In the genomic region with DNA sequence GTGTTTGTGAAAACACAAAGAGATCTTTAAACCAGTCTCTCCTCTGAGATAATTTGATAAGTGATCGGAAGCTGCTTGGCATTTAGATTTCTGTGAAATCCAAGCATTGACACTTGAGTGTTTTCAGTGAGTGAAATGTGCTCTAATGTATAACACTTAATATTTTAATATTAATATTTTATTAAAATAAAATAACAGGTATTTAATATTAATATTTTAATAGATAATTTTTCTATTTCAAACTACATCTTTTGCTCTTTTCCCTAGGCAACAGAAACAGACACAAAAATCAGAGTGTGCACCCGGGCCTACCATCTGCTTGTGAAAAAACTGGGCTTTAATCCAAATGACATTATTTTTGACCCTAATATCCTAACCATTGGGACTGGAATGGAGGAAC, we compare ENCODE assay signal across 29 cellular contexts.
"Had no signal": no experiment of that assay in that cellular context is flagged by ENCODE, and none has a peak within 500 bp of the region (broad histone marks: within the 10 kb centered on the region; RNA-seq: fewer than 3 reads in every experiment).

No MANE protein-coding gene starts in this region.

- H3K27ac Mint-ChIP-seq: mesothelial cell of epicardium; naive B cell; natural killer cell treated with Interleukin-12 subunit alpha and Interleukin-12 subunit beta and Interleukin-15 and Interleukin-18, amount 100 ng/mL, for 72 hours; neural progenitor cell; stimulated activated effector memory CD8-positive, alpha-beta T cell treated with anti-CD3 and anti-CD28 coated beads, Interleukin-12 subunit alpha, Interleukin-12 subunit beta, amount 100 ng/mL, for 72 hours had no signal

- H2AFZ ChIP-seq: neural progenitor cell had no signal

- H3K4me3 ChIP-seq: dorsolateral prefrontal cortex, gastrocnemius medialis, lung, mucosa of descending colon, neural progenitor cell, prostate gland, right atrium auricular region, sigmoid colon, testis, tibial nerve, upper lobe of left lung had no signal

- H3K27me3 Mint-ChIP-seq: naive B cell; natural killer cell treated with Interleukin-12 subunit alpha and Interleukin-12 subunit beta and Interleukin-15 and Interleukin-18, amount 100 ng/mL, for 72 hours had no signal

- H3K9me3 ChIP-seq: gastrocnemius medialis, mucosa of descending colon, prostate gland, right atrium auricular region, sigmoid colon, testis, tibial nerve, upper lobe of left lung had no signal

- ATAC-seq: esophagus mucosa; gastrocnemius medialis; left ventricle myocardium superior; mucosa of descending colon; natural killer cell treated with Interleukin-12 subunit alpha and Interleukin-12 subunit beta and Interleukin-15 and Interleukin-18, amount 100 ng/mL, for 72 hours; stimulated activated effector memory CD8-positive, alpha-beta T cell treated with anti-CD3 and anti-CD28 coated beads, Interleukin-12 subunit alpha, Interleukin-12 subunit beta, amount 100 ng/mL, for 72 hours; stimulated activated naive CD8-positive, alpha-beta T cell treated with anti-CD3 and anti-CD28 coated beads, Interleukin-15, Interleukin-2, amounts not matched to agents 100 U/mL and 50 U/mL, for 24 hours had no signal

- H3K36me3 ChIP-seq: neural progenitor cell, prostate gland had no signal

- H3K9me3 Mint-ChIP-seq: mesothelial cell of epicardium; naive B cell; natural killer cell treated with Interleukin-12 subunit alpha and Interleukin-12 subunit beta and Interleukin-15 and Interleukin-18, amount 100 ng/mL, for 72 hours; neural progenitor cell; stimulated activated effector memory CD8-positive, alpha-beta T cell treated with anti-CD3 and anti-CD28 coated beads, Interleukin-12 subunit alpha, Interleukin-12 subunit beta, amount 100 ng/mL, for 72 hours had no signal

- H3K27ac ChIP-seq: dorsolateral prefrontal cortex, epithelial cell of prostate, gastrocnemius medialis, neural progenitor cell, prostate gland, right atrium auricular region, sigmoid colon, testis, tibial nerve, upper lobe of left lung had no signal

- FAIRE-seq: colon, keratinocyte, urothelium cell line had no signal

- H3K27me3 ChIP-seq: dorsolateral prefrontal cortex, gastrocnemius medialis, neural progenitor cell, right atrium auricular region, sigmoid colon, testis, tibial nerve, upper lobe of left lung had no signal

- H3K4me1 Mint-ChIP-seq: naive B cell; stimulated activated effector memory CD8-positive, alpha-beta T cell treated with anti-CD3 and anti-CD28 coated beads, Interleukin-12 subunit alpha, Interleukin-12 subunit beta, amount 100 ng/mL, for 72 hours had no signal

- H3K9ac ChIP-seq: neural progenitor cell had no signal

- DNase-seq: dorsolateral prefrontal cortex; effector CD4-positive, alpha-beta T cell; foreskin fibroblast; gastrocnemius medialis; head of caudate nucleus; left ventricle myocardium superior; mesenchymal stem cell; mucosa of descending colon; naive B cell; sigmoid colon; stimulated activated CD4-positive, alpha-beta T cell treated with anti-CD3 and anti-CD28 coated beads, Interleukin-2, amount 100 ng/mL, for 24 hours; stimulated activated CD4-positive, alpha-beta T cell treated with anti-CD3 and anti-CD28 coated beads, Interleukin-4, amount 100 ng/mL, for 24 hours; stimulated activated naive CD8-positive, alpha-beta T cell treated with anti-CD3 and anti-CD28 coated beads, Interleukin-15, Interleukin-2, amounts not matched to agents 100 U/mL and 50 U/mL, for 24 hours; substantia nigra; testis; upper lobe of left lung had no signal

- H3K4me3 Mint-ChIP-seq: mesothelial cell of epicardium; naive B cell; natural killer cell treated with Interleukin-12 subunit alpha and Interleukin-12 subunit beta and Interleukin-15 and Interleukin-18, amount 100 ng/mL, for 72 hours; neural progenitor cell; stimulated activated effector memory CD8-positive, alpha-beta T cell treated with anti-CD3 and anti-CD28 coated beads, Interleukin-12 subunit alpha, Interleukin-12 subunit beta, amount 100 ng/mL, for 72 hours had no signal

- H3K4me1 ChIP-seq: neural progenitor cell, prostate gland, tibial nerve had no signal

- H3K4me2 ChIP-seq: neural progenitor cell had no signal
